2 cellular contexts compared by ENCODE assay signal in the genomic region with DNA sequence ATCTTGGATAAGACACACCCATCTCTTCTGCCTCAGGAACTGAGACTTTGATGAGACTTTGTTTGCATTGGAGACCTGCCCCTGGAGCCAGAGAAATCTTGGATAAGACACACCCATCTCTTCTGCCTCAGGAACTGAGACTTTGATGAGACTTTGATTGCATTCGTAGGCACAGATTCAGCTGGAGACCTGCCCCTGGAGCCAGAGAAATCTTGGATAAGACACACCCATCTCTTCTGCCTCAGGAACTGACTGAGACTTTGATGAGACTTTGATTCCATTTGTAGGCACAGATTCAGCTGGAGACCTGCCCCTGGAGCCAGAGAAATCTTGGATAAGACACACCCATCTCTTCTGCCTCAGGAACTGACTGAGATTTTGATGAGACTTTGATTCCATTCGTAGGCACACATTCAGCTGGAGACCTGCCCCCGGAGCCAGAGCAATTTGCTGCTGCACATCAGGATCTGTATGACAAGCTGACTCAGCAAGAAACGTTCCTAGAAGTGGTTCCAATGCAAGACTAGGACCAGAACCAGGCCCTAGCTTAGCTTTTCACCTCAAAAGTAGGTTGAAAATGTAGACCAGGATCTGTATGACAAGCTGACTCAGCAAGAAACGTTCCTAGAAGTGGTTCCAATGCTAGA.
TF ChIP-seq lines count a peak whose summit lies in the region.

No MANE protein-coding gene starts in this region.

TF ChIP-seq in IMR-90, 13 proteins besides CTCF, POLR2A, EP300 and RAD21:
- peak; percentile 87 for TF ChIP-seq MAFK (IDR thresholded peaks at IDR 0.05; ENCODE audit: low read depth, low read length)

TF ChIP-seq in K562, 482 proteins besides CTCF, POLR2A, EP300 and RAD21:
- TF ChIP-seq C11orf30 (IDR thresholded peaks at IDR 0.05; ENCODE audit: low read depth): peak; percentile 58
- peak; percentile 78 for TF ChIP-seq MAFK (IDR thresholded peaks at IDR 0.05; ENCODE audit: low read length)
- peak; percentile 70 for TF ChIP-seq MAFF (IDR thresholded peaks at IDR 0.05; ENCODE audit: low read length)
- peak; percentile 53; the same call in 1 of the 2 replicates for TF ChIP-seq MAFG (tag; conservative IDR thresholded peaks at IDR 0.05)
- TF ChIP-seq ZNF316 (IDR thresholded peaks at IDR 0.05): peak; percentile 87
